Comparison of ENCODE assay signal across 15 cellular contexts in the genomic region with DNA sequence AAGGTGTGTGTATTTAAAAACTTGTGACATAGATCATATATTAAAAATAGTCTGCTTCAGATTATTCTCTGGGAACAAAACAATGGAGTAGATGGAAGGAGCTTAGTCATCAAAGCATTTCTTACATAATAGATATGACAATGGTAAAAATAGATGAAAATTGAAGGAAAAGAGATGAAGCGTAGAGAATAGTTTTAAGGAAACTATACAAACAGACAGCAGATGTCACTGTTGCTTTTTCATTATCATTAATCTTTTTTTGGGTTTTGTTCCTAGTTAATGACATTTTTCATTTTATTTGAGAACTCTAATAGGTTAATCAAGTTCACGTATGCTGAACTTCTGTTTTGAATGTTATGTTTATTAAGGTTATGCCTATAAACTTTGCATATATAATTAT.
DNase-seq lines count a peak whose midpoint lies in the region; ATAC-seq, FAIRE-seq and TF ChIP-seq lines count a peak whose summit lies in the region.
"Had no signal": no experiment of that assay in that cellular context is flagged by ENCODE, and none has a peak within 500 bp of the region (broad histone marks: within the 10 kb centered on the region; RNA-seq: fewer than 3 reads in every experiment).

No MANE protein-coding gene starts in this region.

- no peak overlapping the region for H3K4me3 Mint-ChIP-seq in CD4-positive, alpha-beta T cell
- H3K4me3 Mint-ChIP-seq: activated T-cell treated with anti-CD3 and anti-CD28 coated beads, Interleukin-2, amount 50 U/mL, for 4 hours; brain had no signal

- H4K20me1 ChIP-seq in PC-3 (ENCODE audit: low read length), result no peaks in the 10 kb centered on the region

- no peaks in the 10 kb centered on the region for H3K79me2 ChIP-seq in PC-3 (ENCODE audit: low read length)

- no peak overlapping the region for H2AFZ ChIP-seq in PC-3 (ENCODE audit: low read length)

- no peak overlapping the region for H3K4me3 ChIP-seq in PC-3 (ENCODE audit: low read length)

- H3K36me3 Mint-ChIP-seq in CD4-positive, alpha-beta T cell (ENCODE audit: low read depth), result peaks cover 3% of the 10 kb centered on the region
- H3K36me3 Mint-ChIP-seq: brain had no signal

- POLR2A ChIA-PET in CD4-positive, alpha-beta T cell (lab: Charles Lee), result no interaction called here
- POLR2A ChIA-PET in PC-3 (lab: Charles Lee; ENCODE audit: unreplicated experiment), result no interaction called here

- CTCF ChIA-PET in CD4-positive, alpha-beta T cell (lab: Charles Lee), result no interaction called here
- CTCF ChIA-PET in PC-3 (lab: Charles Lee), result no interaction called here

- peak; percentile 23 for TF ChIP-seq CTCF in CD4-positive, alpha-beta T cell (IDR thresholded peaks at IDR 0.05)
- TF ChIP-seq CTCF in PC-3 (conservative IDR thresholded peaks at IDR 0.05; ENCODE audit: low read depth, low read length) (peak; percentile 63), omental fat pad (IDR thresholded peaks at IDR 0.05) (no peak)

- H3K36me3 ChIP-seq in PC-3 (ENCODE audit: low read depth, low read length), result no peaks in the 10 kb centered on the region
- H3K36me3 ChIP-seq: WERI-Rb-1 had no signal

- H3F3A ChIP-seq in PC-3 (ENCODE audit: low read length, unreplicated experiment), result no peaks in the 10 kb centered on the region

- no TSS peak for BruUV-seq in PC-3 (replicated peaks; lab: Mats Ljungman, UMichigan)

- H3K9me2 ChIP-seq in PC-3 (replicated peaks; ENCODE audit: low read length), result no peaks in the 10 kb centered on the region

- H3K27me3 Mint-ChIP-seq in CD4-positive, alpha-beta T cell, result no peaks in the 10 kb centered on the region
- H3K27me3 Mint-ChIP-seq: brain had no signal

- no peak overlapping the region for H3K27ac ChIP-seq in CD4-positive, alpha-beta T cell (ENCODE audit: low read depth, low read length)
- H3K27ac ChIP-seq in PC-3 (ENCODE audit: low read length), result no peak overlapping the region
- H3K27ac ChIP-seq: epithelial cell of prostate, WERI-Rb-1 had no signal

- intact Hi-C loops in CD4-positive, alpha-beta T cell (cut with DNase I, micrococcal nuclease), result no loop called here
- intact Hi-C loops in PC-3 (cut with micrococcal nuclease), result no loop called here

- H3K4me1 ChIP-seq in PC-3 (ENCODE audit: insufficient read depth, low read length), result 0 out of 2 replicates have a peak, but pooled peaks cover 4% of the 10 kb centered on the region

- no peaks in the 10 kb centered on the region for H3K27me3 ChIP-seq in CD4-positive, alpha-beta T cell (ENCODE audit: control insufficient read depth, insufficient read depth, low read length)
- H3K27me3 ChIP-seq in PC-3 (ENCODE audit: low read length), result 0 out of 2 replicates have a peak, but pooled peaks cover 10% of the 10 kb centered on the region

- H3K4me2 ChIP-seq in PC-3 (ENCODE audit: low read length), result no peak overlapping the region

- FAIRE-seq in GM18507 (lab: Jason Lieb, UNC), result peak; percentile 75

- no peak for DNase-seq in CD4-positive, alpha-beta T cell
- DNase-seq in GM18507 (ENCODE audit: extremely low spot score, insufficient read length, low read depth) (no peak), PC-3 (peak; percentile 21), inferior parietal cortex (ENCODE audit: extremely low spot score) (peak; percentile 43), NCI-H146 (lab: John Stamatoyannopoulos, UW) (no peak), iPS-NIHi11 (ENCODE audit: low spot score) (no peak), NCI-H2029 (lab: John Stamatoyannopoulos, UW) (no peak), omental fat pad (ENCODE audit: low spot score) (no peak)
- DNase-seq: activated T-cell treated with anti-CD3 and anti-CD28 coated beads, Interleukin-2, amount 50 U/mL, for 4 hours; COR-L47; NCI-H187; small intestine; WERI-Rb-1 had no signal

- no peak overlapping the region for H3K9ac ChIP-seq in PC-3 (ENCODE audit: low read length)

- no peak overlapping the region for H3K27ac Mint-ChIP-seq in CD4-positive, alpha-beta T cell
- H3K27ac Mint-ChIP-seq: brain had no signal

- no peaks in the 10 kb centered on the region for H3K4me1 Mint-ChIP-seq in CD4-positive, alpha-beta T cell (ENCODE audit: low read depth)
- H3K4me1 Mint-ChIP-seq: brain had no signal

- H3K9me3 ChIP-seq in CD4-positive, alpha-beta T cell (ENCODE audit: control insufficient read depth, low read length), result peaks cover 2% of the 10 kb centered on the region
- no peaks in the 10 kb centered on the region for H3K9me3 ChIP-seq in PC-3 (ENCODE audit: low read length)

- peaks cover 3% of the 10 kb centered on the region for H3K9me3 Mint-ChIP-seq in CD4-positive, alpha-beta T cell

- no peak for ATAC-seq in CD4-positive, alpha-beta T cell (ENCODE audit: poor library complexity)
- no peak for ATAC-seq in PC-3
- no peak for ATAC-seq in omental fat pad (ENCODE audit: low FRiP score)

Comparison
In these comparisons a context has a peak if more than half of its experiments do, and no peak if none do; other contexts are left out.
1. DNase-seq: peak in PC-3 (single experiment) and inferior parietal cortex (single experiment); none in CD4-positive, alpha-beta T cell (0 of 10), GM18507 (single experiment), NCI-H146 (single experiment), iPS-NIHi11 (single experiment), NCI-H2029 (single experiment) and omental fat pad (single experiment).
2. CTCF ChIP-seq: peak in CD4-positive, alpha-beta T cell (single experiment) and PC-3 (single experiment); none in omental fat pad (0 of 3).